17 cellular contexts compared by ENCODE assay signal in the genomic region with DNA sequence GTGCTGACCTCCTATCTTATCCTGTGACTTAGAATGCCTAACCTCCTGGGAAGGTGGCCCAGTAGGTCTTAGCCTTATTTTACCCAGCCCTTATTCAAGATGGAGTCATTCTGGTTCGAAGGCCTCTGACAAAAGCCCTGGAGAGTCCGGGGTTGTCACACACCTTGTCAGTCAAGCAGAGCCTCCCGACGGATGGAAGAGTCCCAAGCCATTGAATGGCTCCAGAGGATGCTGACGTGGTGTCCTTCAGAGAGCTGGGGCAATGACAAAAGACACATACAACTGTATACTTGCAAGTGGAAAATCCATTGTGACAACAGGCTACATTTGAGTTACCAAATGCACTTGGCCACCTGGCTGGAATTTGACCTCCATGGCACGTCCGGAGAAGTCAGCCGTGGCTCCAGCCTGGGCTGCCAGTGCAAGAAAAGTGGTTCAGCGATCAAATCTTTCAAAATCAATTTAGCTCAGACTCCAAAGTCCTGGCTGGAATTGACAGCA.
"Had no signal": no experiment of that assay in that cellular context is flagged by ENCODE, and none has a peak within 500 bp of the region (broad histone marks: within the 10 kb centered on the region; RNA-seq: fewer than 3 reads in every experiment).

No MANE protein-coding gene starts in this region.

- H3K27me3 Mint-ChIP-seq: activated CD4-positive, alpha-beta T cell treated with anti-CD3 and anti-CD28 coated beads, Interleukin-2, amount 10 ng/mL, durations not matched to agents 24 days and 14 days; naive thymus-derived CD4-positive, alpha-beta T cell; progenitor cell of endocrine pancreas had no signal

- ATAC-seq: naive thymus-derived CD4-positive, alpha-beta T cell; stimulated activated naive CD8-positive, alpha-beta T cell treated with anti-CD3 and anti-CD28 coated beads, Interleukin-15, Interleukin-2, amounts not matched to agents 100 U/mL and 50 U/mL, for 24 hours had no signal

- H3K4me3 ChIP-seq: ascending aorta, esophagus squamous epithelium, testis had no signal

- H3K27me3 ChIP-seq: ascending aorta, esophagus squamous epithelium, neutrophil, testis had no signal

- H3K27ac Mint-ChIP-seq: activated CD4-positive, alpha-beta T cell treated with anti-CD3 and anti-CD28 coated beads, Interleukin-2, amount 10 ng/mL, durations not matched to agents 24 days and 14 days; activated T-helper 1 cell treated with anti-CD3 and anti-CD28 coated beads, Interleukin-12 subunit alpha, Interleukin-12 subunit beta, Interleukin-2, Interleukin-4 antibody, amounts not matched to agents 30 ng/mL and 10 ng/mL and 1 ng/mL, durations not matched to agents 14 hours and 24 hours and 36 hours; mesothelial cell of epicardium; progenitor cell of endocrine pancreas; T-helper 1 cell treated with Interleukin-12 subunit alpha and Interleukin-12 subunit beta and Interleukin-4 antibody, amounts not matched to agents 30 μg/mL and 1 μg/mL, for 36 hours had no signal

- H3K4me3 Mint-ChIP-seq: activated CD4-positive, alpha-beta T cell treated with anti-CD3 and anti-CD28 coated beads, Interleukin-2, amount 10 ng/mL, durations not matched to agents 24 days and 14 days; activated T-helper 1 cell treated with anti-CD3 and anti-CD28 coated beads, Interleukin-12 subunit alpha, Interleukin-12 subunit beta, Interleukin-2, Interleukin-4 antibody, amounts not matched to agents 30 ng/mL and 10 ng/mL and 1 ng/mL, durations not matched to agents 14 hours and 24 hours and 36 hours; mesothelial cell of epicardium; naive thymus-derived CD4-positive, alpha-beta T cell; T-helper 1 cell treated with Interleukin-12 subunit alpha and Interleukin-12 subunit beta and Interleukin-4 antibody, amounts not matched to agents 30 μg/mL and 1 μg/mL, for 36 hours; WTC11 had no signal

- H3K36me3 ChIP-seq: ascending aorta, esophagus squamous epithelium, neutrophil had no signal

- H3K4me1 ChIP-seq: ascending aorta had no signal

- H3K27ac ChIP-seq: ascending aorta, neutrophil, testis had no signal

- DNase-seq: activated CD4-positive, alpha-beta T cell treated with anti-CD3 and anti-CD28 coated beads, Interleukin-2, amount 10 ng/mL, durations not matched to agents 24 days and 14 days; activated naive CD4-positive, alpha-beta T cell; esophagus squamous epithelium; foreskin fibroblast; glutamatergic neuron; naive thymus-derived CD4-positive, alpha-beta T cell; stimulated activated CD4-positive, alpha-beta T cell treated with anti-CD3 and anti-CD28 coated beads, Interleukin-4, amount 100 ng/mL, for 1 hour; stimulated activated CD8-positive, alpha-beta memory T cell treated with anti-CD3 and anti-CD28 coated beads, Interleukin-4, amount 100 ng/mL, for 48 hours; stimulated activated naive CD8-positive, alpha-beta T cell treated with anti-CD3 and anti-CD28 coated beads, Interleukin-15, Interleukin-2, amounts not matched to agents 100 U/mL and 50 U/mL, for 24 hours; testis had no signal

- H3K9me3 ChIP-seq: ascending aorta, esophagus squamous epithelium, neutrophil, testis had no signal

- H3K9me3 Mint-ChIP-seq: activated CD4-positive, alpha-beta T cell treated with anti-CD3 and anti-CD28 coated beads, Interleukin-2, amount 10 ng/mL, durations not matched to agents 24 days and 14 days; activated T-helper 1 cell treated with anti-CD3 and anti-CD28 coated beads, Interleukin-12 subunit alpha, Interleukin-12 subunit beta, Interleukin-2, Interleukin-4 antibody, amounts not matched to agents 30 ng/mL and 10 ng/mL and 1 ng/mL, durations not matched to agents 14 hours and 24 hours and 36 hours; mesothelial cell of epicardium; naive thymus-derived CD4-positive, alpha-beta T cell; T-helper 1 cell treated with Interleukin-12 subunit alpha and Interleukin-12 subunit beta and Interleukin-4 antibody, amounts not matched to agents 30 μg/mL and 1 μg/mL, for 36 hours; WTC11 had no signal

- H3K36me3 Mint-ChIP-seq: mesothelial cell of epicardium; naive thymus-derived CD4-positive, alpha-beta T cell; WTC11 had no signal
